ENCODE assay signal across 17 cellular contexts in genomic region chr17:50900383-50900892, GRCh38.
"Had no signal": no experiment of that assay in that cellular context is flagged by ENCODE, and none has a peak within 500 bp of the region (broad histone marks: within the 10 kb centered on the region; RNA-seq: fewer than 3 reads in every experiment).

No MANE protein-coding gene starts in this region.

- H3K27ac ChIP-seq: psoas muscle, upper lobe of left lung had no signal

- H3K9me3 Mint-ChIP-seq: activated naive CD8-positive, alpha-beta T cell treated with anti-CD3 and anti-CD28 coated beads, Interleukin-2, amount 50 U/mL, for 24 hours; activated T-cell treated with anti-CD3 and anti-CD28 coated beads, Interleukin-2, amount 50 U/mL, for 24 hours; dendritic cell treated with granulocyte-macrophage colony-stimulating factor and Interleukin-4, amounts not matched to agents 40 ng/mL and 50 ng/mL, for 4 days had no signal

- H3K36me3 ChIP-seq: spleen, upper lobe of left lung had no signal

- H3K27me3 ChIP-seq: spleen, upper lobe of left lung had no signal

- H3K9me3 ChIP-seq: psoas muscle, spleen, upper lobe of left lung had no signal

- H3K27me3 Mint-ChIP-seq: activated naive CD8-positive, alpha-beta T cell treated with anti-CD3 and anti-CD28 coated beads, Interleukin-2, amount 50 U/mL, for 24 hours; activated T-cell treated with anti-CD3 and anti-CD28 coated beads, Interleukin-2, amount 50 U/mL, for 24 hours had no signal

- H3K36me3 Mint-ChIP-seq: activated CD8-positive, alpha-beta memory T cell treated with anti-CD3 and anti-CD28 coated beads, Interleukin-2, amount 10 ng/mL, durations not matched to agents 7 days and 5 days had no signal

- H3K27ac Mint-ChIP-seq: activated CD8-positive, alpha-beta memory T cell treated with anti-CD3 and anti-CD28 coated beads, Interleukin-2, amount 10 ng/mL, durations not matched to agents 7 days and 5 days; activated naive CD8-positive, alpha-beta T cell treated with anti-CD3 and anti-CD28 coated beads, Interleukin-2, amount 50 U/mL, for 24 hours; activated T-cell treated with anti-CD3 and anti-CD28 coated beads, Interleukin-2, amount 50 U/mL, for 24 hours; dendritic cell treated with granulocyte-macrophage colony-stimulating factor and Interleukin-4, amounts not matched to agents 40 ng/mL and 50 ng/mL, for 4 days had no signal

- H3K4me3 ChIP-seq: psoas muscle, spleen, upper lobe of left lung had no signal

- DNase-seq: activated CD4-positive, alpha-beta T cell treated with anti-CD3 and anti-CD28 coated beads, Interleukin-2, amount 50 U/mL, for 4 hours; activated CD8-positive, alpha-beta memory T cell treated with anti-CD3 and anti-CD28 coated beads, Interleukin-2, amount 10 ng/mL, durations not matched to agents 7 days and 5 days; activated gamma-delta T cell; activated naive CD8-positive, alpha-beta T cell treated with anti-CD3 and anti-CD28 coated beads, Interleukin-2, amount 50 U/mL, for 24 hours; activated T-cell treated with anti-CD3 and anti-CD28 coated beads, Interleukin-2, amount 50 U/mL, for 24 hours; hippocampal formation; kidney glomerular epithelial cell; midbrain; psoas muscle; spleen; stimulated activated CD4-positive, alpha-beta T cell treated with anti-CD3 and anti-CD28 coated beads, Interleukin-1b, Interleukin-23, amount 100 ng/mL, for 48 hours; stimulated activated naive CD4-positive, alpha-beta T cell; substantia nigra; T-helper 1 cell; upper lobe of left lung had no signal

- ATAC-seq: activated CD8-positive, alpha-beta memory T cell treated with anti-CD3 and anti-CD28 coated beads, Interleukin-2, amount 10 ng/mL, durations not matched to agents 7 days and 5 days; activated naive CD8-positive, alpha-beta T cell treated with anti-CD3 and anti-CD28 coated beads, Interleukin-2, amount 50 U/mL, for 24 hours; psoas muscle; sciatic nerve had no signal

- H3K4me3 Mint-ChIP-seq: activated CD8-positive, alpha-beta memory T cell treated with anti-CD3 and anti-CD28 coated beads, Interleukin-2, amount 10 ng/mL, durations not matched to agents 7 days and 5 days; activated naive CD8-positive, alpha-beta T cell treated with anti-CD3 and anti-CD28 coated beads, Interleukin-2, amount 50 U/mL, for 24 hours; activated T-cell treated with anti-CD3 and anti-CD28 coated beads, Interleukin-2, amount 50 U/mL, for 24 hours; dendritic cell treated with granulocyte-macrophage colony-stimulating factor and Interleukin-4, amounts not matched to agents 40 ng/mL and 50 ng/mL, for 4 days had no signal
